1 cellular context compared by ENCODE assay signal in the genomic region with DNA sequence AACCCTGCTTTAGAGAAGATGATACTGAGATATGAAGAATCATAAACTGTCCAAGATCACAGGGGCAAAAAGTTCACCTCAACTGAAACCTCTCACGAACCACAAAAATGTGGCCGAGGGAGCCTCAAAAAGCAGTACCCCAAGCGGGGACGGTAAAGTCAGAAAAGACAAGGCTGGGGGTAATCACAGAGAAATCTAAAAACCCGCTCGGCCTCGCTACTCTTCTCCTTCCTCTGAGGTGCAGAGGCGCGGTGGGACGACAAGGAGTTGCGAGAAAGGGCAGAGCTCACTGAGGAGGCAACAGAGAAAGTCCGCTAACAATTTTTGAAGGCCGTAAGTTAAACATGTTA.
TF ChIP-seq lines count a peak whose summit lies in the region.

No MANE protein-coding gene starts in this region.

TF ChIP-seq in HEK293T, 16 proteins besides CTCF, POLR2A, EP300 and RAD21 (continued from another document):
- TF ChIP-seq BHLHE40 (IDR thresholded peaks at IDR 0.05; ENCODE audit: borderline replicate concordance) (no peak), NFRKB (IDR thresholded peaks at IDR 0.05) (no peak), FOXK2 (IDR thresholded peaks at IDR 0.05) (no peak), ELF4 (IDR thresholded peaks at IDR 0.05) (no peak), ZNF384 (IDR thresholded peaks at IDR 0.05) (no peak), CTBP1 (IDR thresholded peaks at IDR 0.05; ENCODE audit: borderline replicate concordance) (no peak), SP1 (IDR thresholded peaks at IDR 0.05) (no peak)
- TF ChIP-seq, protein P1, sequence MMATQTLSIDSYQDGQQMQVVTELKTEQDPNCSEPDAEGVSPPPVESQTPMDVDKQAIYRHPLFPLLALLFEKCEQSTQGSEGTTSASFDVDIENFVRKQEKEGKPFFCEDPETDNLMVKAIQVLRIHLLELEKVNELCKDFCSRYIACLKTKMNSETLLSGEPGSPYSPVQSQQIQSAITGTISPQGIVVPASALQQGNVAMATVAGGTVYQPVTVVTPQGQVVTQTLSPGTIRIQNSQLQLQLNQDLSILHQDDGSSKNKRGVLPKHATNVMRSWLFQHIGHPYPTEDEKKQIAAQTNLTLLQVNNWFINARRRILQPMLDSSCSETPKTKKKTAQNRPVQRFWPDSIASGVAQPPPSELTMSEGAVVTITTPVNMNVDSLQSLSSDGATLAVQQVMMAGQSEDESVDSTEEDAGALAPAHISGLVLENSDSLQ (IDR thresholded peaks at IDR 0.05), result no peak
